In the genomic region with DNA sequence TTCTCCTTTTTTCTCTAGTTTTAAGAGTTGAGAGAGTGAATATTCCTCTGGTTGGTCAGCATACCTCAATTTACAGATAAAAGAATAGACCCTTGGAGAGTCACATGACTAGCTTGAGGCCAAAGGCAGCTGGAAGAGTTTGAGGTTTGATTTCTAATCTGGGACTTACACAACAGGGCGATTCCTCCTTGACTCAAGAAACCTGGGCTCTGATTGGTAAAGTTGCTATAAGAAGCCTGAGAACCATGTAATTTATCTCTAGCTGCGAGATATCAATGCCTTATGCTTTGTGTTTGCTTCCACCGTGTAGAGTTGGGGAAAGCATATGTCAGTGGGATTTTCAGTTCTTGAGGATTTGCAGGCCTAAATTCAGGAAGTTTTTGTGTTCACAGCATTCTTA, we compare ENCODE assay signal across 10 cellular contexts.
DNase-seq lines count a peak whose midpoint lies in the region; ATAC-seq, FAIRE-seq and TF ChIP-seq lines count a peak whose summit lies in the region.
"Had no signal": no experiment of that assay in that cellular context is flagged by ENCODE, and none has a peak within 500 bp of the region (broad histone marks: within the 10 kb centered on the region; RNA-seq: fewer than 3 reads in every experiment).

No MANE protein-coding gene starts in this region.

- peak; percentile 56 for DNase-seq in NCI-H82 (lab: John Stamatoyannopoulos, UW)
- DNase-seq in NCI-H82 treated with DMSO at 0.1 percent for 48 hours (lab: John Stamatoyannopoulos, UW; ENCODE audit: unreplicated experiment), result no peak
- peak; percentile 76 for DNase-seq in bronchial epithelial cell (ENCODE audit: low read depth)
- DNase-seq in lower lobe of right lung, result no peak
- DNase-seq in tibial artery, result no peak
- no peak for DNase-seq in RWPE1 (ENCODE audit: low spot score)
- DNase-seq in HK-2 (ENCODE audit: unreplicated experiment), result no peak
- DNase-seq in CD4-positive, alpha-beta T cell, result no peak
- DNase-seq: naive thymus-derived CD8-positive, alpha-beta T cell had no signal

- POLR2A ChIA-PET in RWPE1 (lab: Yijun Ruan, JAX; ENCODE audit: low non-redundant PET), result no interaction called here
- POLR2A ChIA-PET in CD4-positive, alpha-beta T cell (lab: Charles Lee), result no interaction called here

- H3K4me3 Mint-ChIP-seq in CD4-positive, alpha-beta T cell, result no peak overlapping the region
- H3K4me3 Mint-ChIP-seq: naive thymus-derived CD8-positive, alpha-beta T cell had no signal

- H3K27ac Mint-ChIP-seq in CD4-positive, alpha-beta T cell, result no peak overlapping the region
- H3K27ac Mint-ChIP-seq: activated T-helper 2 cell treated with anti-CD3 and anti-CD28 coated beads, Interferon-gamma antibody, Interleukin-2, Interleukin-4, amounts not matched to agents 10 μg/mL and 5 μg/mL and 100 μg/mL, durations not matched to agents 14 hours and 24 hours and 36 hours had no signal

- no peak for FAIRE-seq in bronchial epithelial cell (lab: Jason Lieb, UNC)

- peaks cover 60% of the 10 kb centered on the region for H3K4me1 Mint-ChIP-seq in CD4-positive, alpha-beta T cell (ENCODE audit: low read depth)

- no peaks in the 10 kb centered on the region for H3K9me3 Mint-ChIP-seq in CD4-positive, alpha-beta T cell
- H3K9me3 Mint-ChIP-seq: activated T-helper 2 cell treated with anti-CD3 and anti-CD28 coated beads, Interferon-gamma antibody, Interleukin-2, Interleukin-4, amounts not matched to agents 10 μg/mL and 5 μg/mL and 100 μg/mL, durations not matched to agents 14 hours and 24 hours and 36 hours; naive thymus-derived CD8-positive, alpha-beta T cell had no signal

- H3K36me3 ChIP-seq in bronchial epithelial cell (ENCODE audit: control insufficient read depth, insufficient read depth, low read length), result no peaks in the 10 kb centered on the region
- peaks cover 37% of the 10 kb centered on the region for H3K36me3 ChIP-seq in lower lobe of right lung
- H3K36me3 ChIP-seq in tibial artery, result no peaks in the 10 kb centered on the region

- peak overlapping the region; percentile 75 for H3K27ac ChIP-seq in lower lobe of right lung
- peak overlapping the region; percentile 8 to 30 for H3K27ac ChIP-seq in tibial artery
- no peak overlapping the region for H3K27ac ChIP-seq in RWPE1
- no peak overlapping the region for H3K27ac ChIP-seq in CD4-positive, alpha-beta T cell (ENCODE audit: low read depth, low read length)

- H3K27me3 ChIP-seq in bronchial epithelial cell (ENCODE audit: control insufficient read depth, insufficient read depth, low read length) (no peaks in the 10 kb centered on the region), lower lobe of right lung (ENCODE audit: low read depth) (no peaks in the 10 kb centered on the region), tibial artery (no peaks in the 10 kb centered on the region)
- H3K27me3 ChIP-seq in CD4-positive, alpha-beta T cell (ENCODE audit: control insufficient read depth, insufficient read depth, low read length), result no peaks in the 10 kb centered on the region

- peaks cover 93% of the 10 kb centered on the region for H3K36me3 Mint-ChIP-seq in CD4-positive, alpha-beta T cell (ENCODE audit: low read depth)

- H3K9me3 ChIP-seq in lower lobe of right lung (no peaks in the 10 kb centered on the region), tibial artery (no peaks in the 10 kb centered on the region)
- no peaks in the 10 kb centered on the region for H3K9me3 ChIP-seq in CD4-positive, alpha-beta T cell (ENCODE audit: control insufficient read depth, low read length)

- TF ChIP-seq CTCF in bronchial epithelial cell (IDR thresholded peaks at IDR 0.05; ENCODE audit: insufficient read depth, low read length, severe bottlenecking) (no peak), lower lobe of right lung (IDR thresholded peaks at IDR 0.05) (no peak), tibial artery (IDR thresholded peaks at IDR 0.05) (no peak), RWPE1 (conservative IDR thresholded peaks at IDR 0.05; ENCODE audit: low read depth) (no peak)
- no peak for TF ChIP-seq CTCF in CD4-positive, alpha-beta T cell (IDR thresholded peaks at IDR 0.05)

- H3K27me3 Mint-ChIP-seq in CD4-positive, alpha-beta T cell, result no peaks in the 10 kb centered on the region
- H3K27me3 Mint-ChIP-seq: naive thymus-derived CD8-positive, alpha-beta T cell had no signal

- H3K4me3 ChIP-seq in bronchial epithelial cell (ENCODE audit: low read depth, low read length) (no peak overlapping the region), lower lobe of right lung (no peak overlapping the region), tibial artery (no peak overlapping the region)

- CTCF ChIA-PET in RWPE1 (lab: Yijun Ruan, JAX), result no interaction called here
- CTCF ChIA-PET in CD4-positive, alpha-beta T cell (lab: Charles Lee), result no interaction called here

- peak in 1 of 2 donors; percentile 2 for ATAC-seq in lower lobe of right lung
- no peak for ATAC-seq in CD4-positive, alpha-beta T cell (ENCODE audit: poor library complexity)
- ATAC-seq: naive thymus-derived CD8-positive, alpha-beta T cell had no signal

- intact Hi-C loops in lower lobe of right lung (cut with DNase I) (no loop called here), tibial artery (cut with DNase I; ENCODE audit: low total_unique reads) (no loop called here)
- intact Hi-C loops in CD4-positive, alpha-beta T cell (cut with DNase I, micrococcal nuclease), result loop anchor here in 1 of 2 experiments (5.0 kb wide), 1 partner anchor 64 kb away; no protein-coding TSS in a partner anchor

- H3K4me1 ChIP-seq in lower lobe of right lung (peaks cover 90% of the 10 kb centered on the region), tibial artery (peaks cover 0 to 45% (median 10%) of the 10 kb centered on the region in 4 donors)

Comparison
In these comparisons a context has a peak if more than half of its experiments do, and no peak if none do; other contexts are left out.
1. DNase-seq: peak in NCI-H82 (single experiment) and bronchial epithelial cell (single experiment); none in NCI-H82 treated with DMSO at 0.1 percent for 48 hours (single experiment), lower lobe of right lung (single experiment), tibial artery (0 of 2), RWPE1 (single experiment), HK-2 (single experiment) and CD4-positive, alpha-beta T cell (0 of 10).
2. H3K27ac ChIP-seq: peak in lower lobe of right lung (single experiment) and tibial artery (2 of 2); none in RWPE1 (single experiment) and CD4-positive, alpha-beta T cell (single experiment).